Comparison of ENCODE assay signal across 11 cellular contexts in genomic region chr2:241541564-241542277, GRCh38. TPM values are rescaled to one million over a fixed set of nuclear protein-coding genes. Genes with fewer than 3 reads are reported as not detected.
A peak's percentile ranks its signal among the peaks of the same experiment; 100 is the strongest.
DNase-seq lines count a peak whose midpoint lies in the region; ATAC-seq and TF ChIP-seq lines count a peak whose summit lies in the region.
"Had no signal": no experiment of that assay in that cellular context is flagged by ENCODE, and none has a peak within 500 bp of the region (broad histone marks: within the 10 kb centered on the region; RNA-seq: fewer than 3 reads in every experiment).

No MANE protein-coding gene starts in this region.

- no peak for TF ChIP-seq POLR2A in esophagus squamous epithelium (IDR thresholded peaks at IDR 0.05)

- no peak overlapping the region for H4K5ac ChIP-seq in mesendoderm (ENCODE audit: low read length)

- H3K9me3 ChIP-seq in esophagus squamous epithelium (peaks cover 0 to 6% (median 0%) of the 10 kb centered on the region in 3 donors), aorta (ENCODE audit: control insufficient read depth, low read length) (no peaks in the 10 kb centered on the region)

- no peaks in the 10 kb centered on the region for H3K9me3 Mint-ChIP-seq in natural killer cell treated with Interleukin-12 subunit alpha and Interleukin-12 subunit beta and Interleukin-15 and Interleukin-18, amount 100 ng/mL, for 72 hours
- H3K9me3 Mint-ChIP-seq in natural killer cell, result no peaks in the 10 kb centered on the region
- no peaks in the 10 kb centered on the region for H3K9me3 Mint-ChIP-seq in effector memory CD8-positive, alpha-beta T cell
- H3K9me3 Mint-ChIP-seq: naive thymus-derived CD8-positive, alpha-beta T cell had no signal

- no peak overlapping the region for H3K27ac Mint-ChIP-seq in natural killer cell treated with Interleukin-12 subunit alpha and Interleukin-12 subunit beta and Interleukin-15 and Interleukin-18, amount 100 ng/mL, for 72 hours
- no peak overlapping the region for H3K27ac Mint-ChIP-seq in natural killer cell
- no peak overlapping the region for H3K27ac Mint-ChIP-seq in effector memory CD8-positive, alpha-beta T cell
- H3K27ac Mint-ChIP-seq: activated naive CD8-positive, alpha-beta T cell; naive thymus-derived CD8-positive, alpha-beta T cell had no signal

- WGBS in esophagus squamous epithelium, 2 donors, result 30% methylated on average over 7 of the region's 62 CpGs; no CpG with 5 or more reads in 1 of the 2 donors
- WGBS in mesendoderm (ENCODE audit: extremely low coverage, insufficient coverage, low lambda C conversion rate), result no CpG with 5 or more reads among the region's 62 CpGs
- 14% methylated on average over 51 to 62 of the region's 62 CpGs for WGBS in aorta, 2 donors

- no peaks in the 10 kb centered on the region for H3K36me3 Mint-ChIP-seq in natural killer cell treated with Interleukin-12 subunit alpha and Interleukin-12 subunit beta and Interleukin-15 and Interleukin-18, amount 100 ng/mL, for 72 hours
- no peaks in the 10 kb centered on the region for H3K36me3 Mint-ChIP-seq in natural killer cell
- no peaks in the 10 kb centered on the region for H3K36me3 Mint-ChIP-seq in effector memory CD8-positive, alpha-beta T cell (ENCODE audit: insufficient read depth)
- H3K36me3 Mint-ChIP-seq: activated naive CD8-positive, alpha-beta T cell; naive thymus-derived CD8-positive, alpha-beta T cell had no signal

- H3K79me1 ChIP-seq in mesendoderm (ENCODE audit: low read length), result no peaks in the 10 kb centered on the region

- no peak overlapping the region for H3K4ac ChIP-seq in mesendoderm (ENCODE audit: low read depth, low read length)

- no peak overlapping the region for H4K8ac ChIP-seq in mesendoderm (ENCODE audit: low read depth, low read length)

- peak overlapping the region in 3 of 4 donors; percentile 45 to 69 (median 52) for H3K4me3 ChIP-seq in esophagus squamous epithelium
- no peak overlapping the region for H3K4me3 ChIP-seq in mesendoderm (ENCODE audit: low read length)
- H3K4me3 ChIP-seq in aorta (ENCODE audit: low read length in 2 of 2), result no peak overlapping the region

- TF ChIP-seq CTCF in natural killer cell (IDR thresholded peaks at IDR 0.05) (no peak), esophagus squamous epithelium (IDR thresholded peaks at IDR 0.05) (no peak)

- H3K4me1 ChIP-seq in esophagus squamous epithelium (peaks cover 0 to 29% (median 15%) of the 10 kb centered on the region in 3 donors), mesendoderm (ENCODE audit: control insufficient read depth, low read depth, low read length) (no peaks in the 10 kb centered on the region), aorta (ENCODE audit: control insufficient read depth in 1 of 2, insufficient read depth in 2 of 2, low read length in 2 of 2) (no peaks in the 10 kb centered on the region)

- H2AK5ac ChIP-seq in mesendoderm (ENCODE audit: low read length), result no peak overlapping the region

- no peak overlapping the region for H3K23ac ChIP-seq in mesendoderm (ENCODE audit: low read length)

- H3K27me3 ChIP-seq in esophagus squamous epithelium, result peaks cover 0 to 64% (median 0%) of the 10 kb centered on the region in 4 donors
- peaks cover 2% of the 10 kb centered on the region for H3K27me3 ChIP-seq in mesendoderm (ENCODE audit: insufficient read depth, low read length, poor library complexity)
- no peaks in the 10 kb centered on the region for H3K27me3 ChIP-seq in aorta (ENCODE audit: control insufficient read depth in 1 of 2, insufficient read depth in 2 of 2, low read length in 1 of 2)

- H2BK120ac ChIP-seq in mesendoderm (ENCODE audit: low read depth, low read length), result no peak overlapping the region

- H3K18ac ChIP-seq in mesendoderm (ENCODE audit: low read length), result no peak overlapping the region

- peaks cover 0 to 3% of the 10 kb centered on the region in 2 donors for H3K4me1 Mint-ChIP-seq in natural killer cell treated with Interleukin-12 subunit alpha and Interleukin-12 subunit beta and Interleukin-15 and Interleukin-18, amount 100 ng/mL, for 72 hours (ENCODE audit: low read depth in 2 of 2)
- peaks cover 4 to 5% of the 10 kb centered on the region in 2 donors for H3K4me1 Mint-ChIP-seq in natural killer cell
- H3K4me1 Mint-ChIP-seq in effector memory CD8-positive, alpha-beta T cell (ENCODE audit: low read depth in 2 of 2), result peaks cover 0 to 2% of the 10 kb centered on the region in 2 donors

- H2BK5ac ChIP-seq in mesendoderm (ENCODE audit: low read length), result no peak overlapping the region

- peak overlapping the region; percentile 13 for H3K4me2 ChIP-seq in mesendoderm (ENCODE audit: low read length)

- DNase-seq in natural killer cell treated with Interleukin-12 subunit alpha and Interleukin-12 subunit beta and Interleukin-15 and Interleukin-18, amount 100 ng/mL, for 72 hours (ENCODE audit: low spot score), result peak; percentile 44
- no peak for DNase-seq in natural killer cell
- DNase-seq in esophagus squamous epithelium (lab: John Stamatoyannopoulos, UW), result no peak
- no peak for DNase-seq in mesendoderm
- no peak for DNase-seq in aorta
- no peak for DNase-seq in effector memory CD8-positive, alpha-beta T cell
- no peak for DNase-seq in NCI-H187 treated with DMSO at 0.1 percent for 48 hours (lab: John Stamatoyannopoulos, UW)
- DNase-seq in DMS153 (lab: John Stamatoyannopoulos, UW), result no peak
- DNase-seq: SHP77 treated with DMSO at 0.1 percent for 48 hours had no signal

- H3K36me3 ChIP-seq in esophagus squamous epithelium, result no peaks in the 10 kb centered on the region
- H3K36me3 ChIP-seq in mesendoderm (ENCODE audit: control insufficient read depth, insufficient read depth, low read length), result no peaks in the 10 kb centered on the region
- no peaks in the 10 kb centered on the region for H3K36me3 ChIP-seq in aorta (ENCODE audit: control insufficient read depth in 1 of 2, insufficient read depth in 2 of 2, low read length in 1 of 2)

- ATAC-seq in natural killer cell treated with Interleukin-12 subunit alpha and Interleukin-12 subunit beta and Interleukin-15 and Interleukin-18, amount 100 ng/mL, for 72 hours, result no peak
- no peak for ATAC-seq in natural killer cell
- peak; percentile 42 for ATAC-seq in aorta (ENCODE audit: low FRiP score)
- ATAC-seq in effector memory CD8-positive, alpha-beta T cell (replicated peaks), result no peak

- no peak overlapping the region for H3K9ac ChIP-seq in mesendoderm (ENCODE audit: low read length)

- H3K4me3 Mint-ChIP-seq in natural killer cell treated with Interleukin-12 subunit alpha and Interleukin-12 subunit beta and Interleukin-15 and Interleukin-18, amount 100 ng/mL, for 72 hours, result no peak overlapping the region
- H3K4me3 Mint-ChIP-seq in natural killer cell, result no peak overlapping the region
- H3K4me3 Mint-ChIP-seq in effector memory CD8-positive, alpha-beta T cell, result no peak overlapping the region

- H3K56ac ChIP-seq in mesendoderm (ENCODE audit: low read length), result no peak overlapping the region

- no peak overlapping the region for H2BK15ac ChIP-seq in mesendoderm (replicated peaks; ENCODE audit: low read depth)

- intact Hi-C loops in natural killer cell (cut with micrococcal nuclease) (no loop called here), esophagus squamous epithelium (cut with DNase I) (no loop called here), aorta (cut with DNase I) (no loop called here)

- no peaks in the 10 kb centered on the region for H3K79me2 ChIP-seq in mesendoderm (ENCODE audit: control insufficient read depth, insufficient read depth, low read length)

- H3K27me3 Mint-ChIP-seq in natural killer cell treated with Interleukin-12 subunit alpha and Interleukin-12 subunit beta and Interleukin-15 and Interleukin-18, amount 100 ng/mL, for 72 hours, result peaks cover 4 to 7% of the 10 kb centered on the region in 2 donors
- peaks cover 0 to 8% of the 10 kb centered on the region in 2 donors for H3K27me3 Mint-ChIP-seq in natural killer cell (ENCODE audit: low read depth in 2 of 2)
- peaks cover 19 to 26% of the 10 kb centered on the region in 2 donors for H3K27me3 Mint-ChIP-seq in effector memory CD8-positive, alpha-beta T cell

- H3K27ac ChIP-seq in esophagus squamous epithelium (no peak overlapping the region), mesendoderm (ENCODE audit: low read depth, low read length) (no peak overlapping the region), aorta (ENCODE audit: low read depth in 1 of 2, low read length in 2 of 2) (no peak overlapping the region)

RNA-seq across cellular contexts. Expression of gene BOK, which starts 16.8 kb away (rescaled TPM):
- total RNA-seq in natural killer cell treated with Interleukin-12 subunit alpha and Interleukin-12 subunit beta and Interleukin-15 and Interleukin-18, amount 100 ng/mL, for 72 hours, result 1 to 10 TPM; 1.0 to 2.2 TPM
- total RNA-seq in natural killer cell, result 10 to 100 TPM; 11.0 to 23.7 (median 19.6) TPM
- total RNA-seq in esophagus squamous epithelium, result 10 to 100 TPM; 35.5 to 57.1 (median 51.2) TPM
- polyA plus RNA-seq in mesendoderm (2013, experiment 1 of 2), result 30.7 TPM
- polyA plus RNA-seq in mesendoderm (2013, experiment 2 of 2), result 31.0 TPM
- total RNA-seq in aorta, result 10 to 100 TPM in 1 of 2 donors, 1 to 10 TPM in 1; 6.3 to 11.6 TPM
- polyA plus RNA-seq in aorta, result 1 to 10 TPM; 3.1 to 4.7 TPM
- total RNA-seq: naive thymus-derived CD8-positive, alpha-beta T cell had no signal

RNA-seq across cellular contexts. Expression of gene STK25, which starts 33.3 kb away (rescaled TPM):
- 100 to 1,000 TPM; 110 to 169 TPM for total RNA-seq in natural killer cell treated with Interleukin-12 subunit alpha and Interleukin-12 subunit beta and Interleukin-15 and Interleukin-18, amount 100 ng/mL, for 72 hours
- total RNA-seq in natural killer cell, result 100 to 1,000 TPM; 110 to 140 (median 135) TPM
- total RNA-seq in esophagus squamous epithelium, result 100 to 1,000 TPM; 137 to 156 (median 140) TPM
- 106 TPM for polyA plus RNA-seq in mesendoderm (2013, experiment 1 of 2)
- polyA plus RNA-seq in mesendoderm (2013, experiment 2 of 2), result 109 TPM
- 100 to 1,000 TPM; 101 to 142 TPM for total RNA-seq in aorta
- 100 to 1,000 TPM in 1 of 2 donors, 10 to 100 TPM in 1; 85.1 to 261 TPM for polyA plus RNA-seq in aorta

Comparison
In these comparisons a context has a peak if more than half of its experiments do, and no peak if none do; other contexts are left out.
1. H3K4me3 ChIP-seq: peak in esophagus squamous epithelium (3 of 4); none in mesendoderm (single experiment) and aorta (0 of 2).